1 cellular context compared by ENCODE assay signal in genomic region chr2:43139996-43140621, GRCh38.
TF ChIP-seq lines count a peak whose summit lies in the region.

No MANE protein-coding gene starts in this region.

TF ChIP-seq in GM23338, 12 proteins besides CTCF, POLR2A, EP300 and RAD21 (continued from another document):
- TF ChIP-seq ZNF462 (CRISPR knock-in tag; IDR thresholded peaks at IDR 0.05) (no peak), ZNF114 (CRISPR knock-in tag; IDR thresholded peaks at IDR 0.05) (no peak), EZH2 (IDR thresholded peaks at IDR 0.05; ENCODE audit: low read depth, unreplicated experiment) (no peak), STAT1 (IDR thresholded peaks at IDR 0.05; ENCODE audit: unreplicated experiment) (no peak), REST (IDR thresholded peaks at IDR 0.05; ENCODE audit: unreplicated experiment) (no peak)
TF ChIP-seq in GM23338: peak in this region for 0.
